ENCODE assay signal across 19 cellular contexts in genomic region chr6:91141352-91141751, GRCh38.
"Had no signal": no experiment of that assay in that cellular context is flagged by ENCODE, and none has a peak within 500 bp of the region (broad histone marks: within the 10 kb centered on the region; RNA-seq: fewer than 3 reads in every experiment).

No MANE protein-coding gene starts in this region.

- ATAC-seq: activated CD8-positive, alpha-beta T cell treated with anti-CD3 and anti-CD28 coated beads for 36 hours; body of pancreas; gastroesophageal sphincter; mucosa of descending colon; naive thymus-derived CD8-positive, alpha-beta T cell had no signal

- H3K27ac ChIP-seq: body of pancreas, gastroesophageal sphincter, left ventricle myocardium inferior, neutrophil, stomach, tibial artery, vagina had no signal

- DNase-seq: activated CD4-positive, alpha-beta T cell treated with anti-CD3 and anti-CD28 coated beads for 4 hours; activated CD8-positive, alpha-beta memory T cell treated with anti-CD3 and anti-CD28 coated beads, Interleukin-2, amount 50 U/mL, for 48 hours; activated CD8-positive, alpha-beta T cell treated with anti-CD3 and anti-CD28 coated beads for 36 hours; activated naive CD8-positive, alpha-beta T cell treated with anti-CD3 and anti-CD28 coated beads for 36 hours; amygdala; body of pancreas; caudate nucleus; erythroblast; left ventricle myocardium inferior; mucosa of descending colon; naive thymus-derived CD8-positive, alpha-beta T cell; retina; stimulated activated CD4-positive, alpha-beta T cell treated with anti-CD3 and anti-CD28 coated beads, Interleukin-12 subunit alpha, Interleukin-12 subunit beta, amount 100 ng/mL, for 4 hours; stimulated activated CD4-positive, alpha-beta T cell treated with anti-CD3 and anti-CD28 coated beads, Interleukin-2, amount 100 ng/mL, for 24 hours; stomach; tibial artery had no signal
